In genomic region chr6:18185624-18186023, GRCh38 we compare ENCODE assay signal across 1 cellular context.
TF ChIP-seq lines count a peak whose summit lies in the region.

No MANE protein-coding gene starts in this region.

TF ChIP-seq in H1, 55 proteins besides CTCF, POLR2A, EP300 and RAD21:
- TF ChIP-seq SP4 (IDR thresholded peaks at IDR 0.05; ENCODE audit: low read length), result no peak
- TF ChIP-seq KDM5A (IDR thresholded peaks at IDR 0.05; ENCODE audit: low read length), result no peak
- TF ChIP-seq, protein P1, sequence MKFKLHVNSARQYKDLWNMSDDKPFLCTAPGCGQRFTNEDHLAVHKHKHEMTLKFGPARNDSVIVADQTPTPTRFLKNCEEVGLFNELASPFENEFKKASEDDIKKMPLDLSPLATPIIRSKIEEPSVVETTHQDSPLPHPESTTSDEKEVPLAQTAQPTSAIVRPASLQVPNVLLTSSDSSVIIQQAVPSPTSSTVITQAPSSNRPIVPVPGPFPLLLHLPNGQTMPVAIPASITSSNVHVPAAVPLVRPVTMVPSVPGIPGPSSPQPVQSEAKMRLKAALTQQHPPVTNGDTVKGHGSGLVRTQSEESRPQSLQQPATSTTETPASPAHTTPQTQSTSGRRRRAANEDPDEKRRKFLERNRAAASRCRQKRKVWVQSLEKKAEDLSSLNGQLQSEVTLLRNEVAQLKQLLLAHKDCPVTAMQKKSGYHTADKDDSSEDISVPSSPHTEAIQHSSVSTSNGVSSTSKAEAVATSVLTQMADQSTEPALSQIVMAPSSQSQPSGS (IDR thresholded peaks at IDR 0.05; ENCODE audit: low read length), result no peak
- no peak for TF ChIP-seq NRF1 (IDR thresholded peaks at IDR 0.05; ENCODE audit: low read depth, low read length)
- no peak for TF ChIP-seq KDM1A (IDR thresholded peaks at IDR 0.05; ENCODE audit: borderline replicate concordance, low read length)
- no peak for TF ChIP-seq POLR2AphosphoS5 (IDR thresholded peaks at IDR 0.05; ENCODE audit: low read depth, low read length)
- no peak for TF ChIP-seq BRCA1 (IDR thresholded peaks at IDR 0.05; ENCODE audit: low read depth, low read length)
- TF ChIP-seq SIX5 (IDR thresholded peaks at IDR 0.05; ENCODE audit: low read depth, low read length), result no peak
- TF ChIP-seq SUZ12 (IDR thresholded peaks at IDR 0.05; ENCODE audit: low read length), result no peak
- TF ChIP-seq HDAC2 (IDR thresholded peaks at IDR 0.05; ENCODE audit: borderline replicate concordance in 1 of 2, low read depth in 2 of 2, low read length in 2 of 2), result no peak
- TF ChIP-seq EGR1 (IDR thresholded peaks at IDR 0.05; ENCODE audit: borderline replicate concordance, low read depth, low read length), result no peak
- no peak for TF ChIP-seq SP1 (IDR thresholded peaks at IDR 0.05; ENCODE audit: low read depth, low read length)
- no peak for TF ChIP-seq JUN (IDR thresholded peaks at IDR 0.05; ENCODE audit: low read depth, low read length)
- no peak for TF ChIP-seq MAFK (IDR thresholded peaks at IDR 0.05; ENCODE audit: low read depth, low read length)
- TF ChIP-seq, protein P2, sequence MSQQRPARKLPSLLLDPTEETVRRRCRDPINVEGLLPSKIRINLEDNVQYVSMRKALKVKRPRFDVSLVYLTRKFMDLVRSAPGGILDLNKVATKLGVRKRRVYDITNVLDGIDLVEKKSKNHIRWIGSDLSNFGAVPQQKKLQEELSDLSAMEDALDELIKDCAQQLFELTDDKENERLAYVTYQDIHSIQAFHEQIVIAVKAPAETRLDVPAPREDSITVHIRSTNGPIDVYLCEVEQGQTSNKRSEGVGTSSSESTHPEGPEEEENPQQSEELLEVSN (IDR thresholded peaks at IDR 0.05), result no peak
- no peak for TF ChIP-seq BACH1 (IDR thresholded peaks at IDR 0.05; ENCODE audit: low read length)
- TF ChIP-seq TEAD4 (IDR thresholded peaks at IDR 0.05; ENCODE audit: low read depth, low read length), result no peak
- no peak for TF ChIP-seq CHD1 (IDR thresholded peaks at IDR 0.05; ENCODE audit: low read depth, low read length)
- no peak for TF ChIP-seq RBBP5 (IDR thresholded peaks at IDR 0.05; ENCODE audit: borderline replicate concordance, low read depth, low read length)
- TF ChIP-seq SIRT6 (IDR thresholded peaks at IDR 0.05; ENCODE audit: low read length), result no peak
